In the genomic region with DNA sequence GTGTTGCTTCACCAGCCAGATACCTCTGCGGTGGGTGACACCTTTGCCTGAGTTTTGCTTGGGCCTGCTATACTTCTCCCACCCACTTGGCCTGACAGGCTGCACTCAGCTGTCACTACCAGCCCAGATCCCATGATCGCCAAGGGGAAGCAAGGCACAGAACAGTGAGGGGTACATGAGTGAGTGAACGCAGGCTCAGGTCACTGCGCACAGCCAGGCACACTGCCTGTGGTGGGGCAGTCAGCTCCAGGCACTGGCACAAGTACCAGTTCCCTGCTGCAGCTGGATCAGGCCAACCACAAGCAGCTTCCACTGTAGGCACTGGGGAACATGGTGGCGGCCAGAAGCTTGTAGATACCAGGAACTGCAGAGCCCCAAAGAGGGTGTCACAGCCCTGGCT, we compare ENCODE assay signal across 34 cellular contexts.
"Had no signal": no experiment of that assay in that cellular context is flagged by ENCODE, and none has a peak within 500 bp of the region (broad histone marks: within the 10 kb centered on the region; RNA-seq: fewer than 3 reads in every experiment).

No MANE protein-coding gene starts in this region.

- H3K4me3 ChIP-seq: coronary artery, dorsolateral prefrontal cortex, esophagus muscularis mucosa, gastrocnemius medialis, heart right ventricle had no signal

- H3K27ac ChIP-seq: brain microvascular endothelial cell, coronary artery, dorsolateral prefrontal cortex, esophagus muscularis mucosa, foreskin keratinocyte, gastrocnemius medialis, heart right ventricle, WERI-Rb-1 had no signal

- H3K4me1 ChIP-seq: esophagus muscularis mucosa, foreskin keratinocyte, gastrocnemius medialis, heart right ventricle had no signal

- H3K36me3 ChIP-seq: brain microvascular endothelial cell, esophagus muscularis mucosa, gastrocnemius medialis, heart right ventricle, WERI-Rb-1 had no signal

- H3K9me3 ChIP-seq: gastrocnemius medialis had no signal

- H3K27ac Mint-ChIP-seq: activated B cell treated with CpG ODN at 0.5 μM for 24 hours; activated CD8-positive, alpha-beta memory T cell treated with anti-CD3 and anti-CD28 coated beads, Interleukin-2, amount 10 ng/mL, durations not matched to agents 7 days and 5 days; activated CD8-positive, alpha-beta T cell treated with anti-CD3 and anti-CD28 coated beads for 36 hours; activated naive CD4-positive, alpha-beta T cell treated with anti-CD3 and anti-CD28 coated beads, Interleukin-2, amount 10 ng/mL, durations not matched to agents 7 days and 5 days; activated naive CD4-positive, alpha-beta T cell treated with anti-CD3 and anti-CD28 coated beads, Interleukin-2, amount 50 U/mL, for 72 hours; activated naive CD8-positive, alpha-beta T cell treated with anti-CD3 and anti-CD28 coated beads, Interleukin-2, amount 10 ng/mL, durations not matched to agents 7 days and 5 days; activated T-helper 1 cell treated with anti-CD3 and anti-CD28 coated beads, Interleukin-12 subunit alpha, Interleukin-12 subunit beta, Interleukin-2, Interleukin-4 antibody, amounts not matched to agents 30 ng/mL and 10 ng/mL and 1 ng/mL, durations not matched to agents 14 hours and 24 hours and 36 hours; activated T-helper 2 cell treated with anti-CD3 and anti-CD28 coated beads, Interferon-gamma antibody, Interleukin-2, Interleukin-4, amounts not matched to agents 10 μg/mL and 5 μg/mL and 100 μg/mL, durations not matched to agents 14 hours and 24 hours and 36 hours; dendritic cell treated with granulocyte-macrophage colony-stimulating factor and Interleukin-4, amounts not matched to agents 40 ng/mL and 50 ng/mL, for 4 days; T-helper 17 cell; T-helper 2 cell treated with Interferon-gamma antibody and Interleukin-4, amounts not matched to agents 5 μg/mL and 100 μg/mL, for 36 hours had no signal

- DNase-seq: activated B cell treated with CpG ODN at 0.5 μM for 24 hours; activated CD4-positive, alpha-beta T cell treated with anti-CD3 and anti-CD28 coated beads for 48 hours; activated CD4-positive, alpha-beta T cell treated with anti-CD3 and anti-CD28 coated beads, Interleukin-2, amount 50 U/mL, for 1 hour; activated CD4-positive, alpha-beta T cell treated with anti-CD3 and anti-CD28 coated beads, Interleukin-2, amount 50 U/mL, for 48 hours; activated CD8-positive, alpha-beta memory T cell treated with anti-CD3 and anti-CD28 coated beads, Interleukin-2, amount 10 ng/mL, durations not matched to agents 7 days and 5 days; activated CD8-positive, alpha-beta memory T cell treated with anti-CD3 and anti-CD28 coated beads, Interleukin-2, amount 50 U/mL, for 4 hours; activated CD8-positive, alpha-beta T cell treated with anti-CD3 and anti-CD28 coated beads for 36 hours; activated gamma-delta T cell; activated naive CD4-positive, alpha-beta T cell; activated naive CD4-positive, alpha-beta T cell treated with anti-CD3 and anti-CD28 coated beads, Interleukin-2, amount 10 ng/mL, durations not matched to agents 7 days and 5 days; activated naive CD8-positive, alpha-beta T cell treated with anti-CD3 and anti-CD28 coated beads, Interleukin-2, amount 10 ng/mL, durations not matched to agents 7 days and 5 days; activated T-cell treated with anti-CD3 and anti-CD28 coated beads, Interleukin-2, amount 50 U/mL, for 1 hour; activated T-cell treated with anti-CD3 and anti-CD28 coated beads, Interleukin-2, amount 50 U/mL, for 48 hours; brain microvascular endothelial cell; caudate nucleus; dorsolateral prefrontal cortex; effector memory CD4-positive, alpha-beta T cell; erythroblast; foreskin keratinocyte; gastrocnemius medialis; heart right ventricle; T-helper 1 cell; T-helper 17 cell; T1000; WERI-Rb-1 had no signal

- H3K4me1 Mint-ChIP-seq: activated B cell treated with CpG ODN at 0.5 μM for 24 hours; activated CD8-positive, alpha-beta memory T cell treated with anti-CD3 and anti-CD28 coated beads, Interleukin-2, amount 10 ng/mL, durations not matched to agents 7 days and 5 days; activated naive CD4-positive, alpha-beta T cell treated with anti-CD3 and anti-CD28 coated beads, Interleukin-2, amount 10 ng/mL, durations not matched to agents 7 days and 5 days; activated naive CD8-positive, alpha-beta T cell treated with anti-CD3 and anti-CD28 coated beads, Interleukin-2, amount 10 ng/mL, durations not matched to agents 7 days and 5 days; T-helper 17 cell had no signal

- ATAC-seq: activated CD4-positive, CD25-positive, alpha-beta regulatory T cell treated with anti-CD3 and anti-CD28 coated beads, Interleukin-2, amount 50 U/mL, for 24 hours; activated CD8-positive, alpha-beta memory T cell treated with anti-CD3 and anti-CD28 coated beads, Interleukin-2, amount 10 ng/mL, durations not matched to agents 7 days and 5 days; activated CD8-positive, alpha-beta T cell treated with anti-CD3 and anti-CD28 coated beads for 36 hours; activated naive CD4-positive, alpha-beta T cell treated with anti-CD3 and anti-CD28 coated beads, Interleukin-2, amount 50 U/mL, for 72 hours; foreskin keratinocyte; gastrocnemius medialis; T-helper 17 cell had no signal

- H3K36me3 Mint-ChIP-seq: activated CD8-positive, alpha-beta memory T cell treated with anti-CD3 and anti-CD28 coated beads, Interleukin-2, amount 10 ng/mL, durations not matched to agents 7 days and 5 days; activated naive CD4-positive, alpha-beta T cell treated with anti-CD3 and anti-CD28 coated beads, Interleukin-2, amount 10 ng/mL, durations not matched to agents 7 days and 5 days; activated naive CD4-positive, alpha-beta T cell treated with anti-CD3 and anti-CD28 coated beads, Interleukin-2, amount 50 U/mL, for 72 hours; activated naive CD8-positive, alpha-beta T cell treated with anti-CD3 and anti-CD28 coated beads, Interleukin-2, amount 10 ng/mL, durations not matched to agents 7 days and 5 days had no signal

- H3K27me3 ChIP-seq: brain microvascular endothelial cell, dorsolateral prefrontal cortex, foreskin keratinocyte, gastrocnemius medialis, heart right ventricle had no signal

- H3K9me3 Mint-ChIP-seq: activated CD8-positive, alpha-beta T cell treated with anti-CD3 and anti-CD28 coated beads for 36 hours had no signal

- H3K27me3 Mint-ChIP-seq: activated B cell treated with CpG ODN at 0.5 μM for 24 hours; activated CD8-positive, alpha-beta memory T cell treated with anti-CD3 and anti-CD28 coated beads, Interleukin-2, amount 10 ng/mL, durations not matched to agents 7 days and 5 days; activated CD8-positive, alpha-beta T cell treated with anti-CD3 and anti-CD28 coated beads for 36 hours; activated naive CD4-positive, alpha-beta T cell treated with anti-CD3 and anti-CD28 coated beads, Interleukin-2, amount 10 ng/mL, durations not matched to agents 7 days and 5 days; activated naive CD8-positive, alpha-beta T cell treated with anti-CD3 and anti-CD28 coated beads, Interleukin-2, amount 10 ng/mL, durations not matched to agents 7 days and 5 days; dendritic cell treated with granulocyte-macrophage colony-stimulating factor and Interleukin-4, amounts not matched to agents 40 ng/mL and 50 ng/mL, for 4 days; T-helper 17 cell had no signal

- FAIRE-seq: astrocyte had no signal

- H3K4me3 Mint-ChIP-seq: activated B cell treated with CpG ODN at 0.5 μM for 24 hours; activated CD8-positive, alpha-beta memory T cell treated with anti-CD3 and anti-CD28 coated beads, Interleukin-2, amount 10 ng/mL, durations not matched to agents 7 days and 5 days; activated CD8-positive, alpha-beta T cell treated with anti-CD3 and anti-CD28 coated beads for 36 hours; activated naive CD4-positive, alpha-beta T cell treated with anti-CD3 and anti-CD28 coated beads, Interleukin-2, amount 10 ng/mL, durations not matched to agents 7 days and 5 days; activated naive CD8-positive, alpha-beta T cell treated with anti-CD3 and anti-CD28 coated beads, Interleukin-2, amount 10 ng/mL, durations not matched to agents 7 days and 5 days; activated T-helper 1 cell treated with anti-CD3 and anti-CD28 coated beads, Interleukin-12 subunit alpha, Interleukin-12 subunit beta, Interleukin-2, Interleukin-4 antibody, amounts not matched to agents 30 ng/mL and 10 ng/mL and 1 ng/mL, durations not matched to agents 14 hours and 24 hours and 36 hours; dendritic cell treated with granulocyte-macrophage colony-stimulating factor and Interleukin-4, amounts not matched to agents 40 ng/mL and 50 ng/mL, for 4 days; T-helper 17 cell; T-helper 2 cell treated with Interferon-gamma antibody and Interleukin-4, amounts not matched to agents 5 μg/mL and 100 μg/mL, for 36 hours had no signal
